8 cellular contexts compared by ENCODE assay signal in genomic region chr1:226407497-226408284, GRCh38. TPM values are rescaled to one million over a fixed set of nuclear protein-coding genes. Genes with fewer than 3 reads are reported as not detected.
DNase-seq lines count a peak whose midpoint lies in the region; ATAC-seq and TF ChIP-seq lines count a peak whose summit lies in the region.

Gene PARP1 (minus strand): TSS chr1:226408093. CDS start chr1:226407929, 164 bp downstream.

- H3K9ac ChIP-seq in smooth muscle cell (ENCODE audit: low read depth) = peak within 1 kb of the TSS; percentile 17

- ATAC-seq in GM18870 (IDR thresholded peaks at IDR 0.05; ENCODE audit: unreplicated experiment) (peak; percentile 65), HG03108 (IDR thresholded peaks at IDR 0.05; ENCODE audit: unreplicated experiment) (peak; percentile 65)

- H3K79me2 ChIP-seq in smooth muscle cell (ENCODE audit: low read depth) = peaks cover 28% of the 10 kb centered on the region

- no peaks in the 10 kb centered on the region for H3K36me3 ChIP-seq in smooth muscle cell (ENCODE audit: low read depth)

- H3K27ac ChIP-seq in VCaP (peak within 1 kb of the TSS; percentile 89), smooth muscle cell (ENCODE audit: low read depth) (no peak within 1 kb of the TSS)

- no peaks in the 10 kb centered on the region for H3K27me3 ChIP-seq in smooth muscle cell (ENCODE audit: low read depth)

- H4K20me1 ChIP-seq in smooth muscle cell (ENCODE audit: low read depth) = peaks cover 43% of the 10 kb centered on the region

- peak within 1 kb of the TSS; percentile 94 for H3K4me2 ChIP-seq in smooth muscle cell

- peak; percentile 95 for DNase-seq in AG08395 (ENCODE audit: low spot score)
- DNase-seq in NCI-H2196 treated with DMSO at 0.1 percent for 48 hours (lab: John Stamatoyannopoulos, UW; ENCODE audit: unreplicated experiment) = peak; percentile 76
- DNase-seq in T47D (ENCODE audit: low read depth in 1 of 2, low spot score in 1 of 2) = peak; percentile 93 to 97
- DNase-seq in iPS-NIHi11 (ENCODE audit: low spot score) = peak; percentile 95
- DNase-seq in smooth muscle cell (lab: John Stamatoyannopoulos, UW; ENCODE audit: unreplicated experiment) = peak; percentile 59

- TF ChIP-seq CTCF in VCaP (conservative IDR thresholded peaks at IDR 0.05) (peak; percentile 97), smooth muscle cell (IDR thresholded peaks at IDR 0.05; ENCODE audit: borderline replicate concordance, insufficient read depth, poor library complexity, severe bottlenecking) (peak; percentile 93)

- in situ Hi-C loops in T47D (cut with HindIII; ENCODE audit: low pct_unique_long_range_greater_than_20kb, low sequenced_read_pairs) = no loop called here

- no peaks in the 10 kb centered on the region for H3K9me3 ChIP-seq in smooth muscle cell (replicated peaks; ENCODE audit: low read depth)

- peak within 1 kb of the TSS; percentile 78 for H3K4me3 ChIP-seq in smooth muscle cell

- 1% methylated on average over 61 of the region's 90 CpGs for WGBS in smooth muscle cell (ENCODE audit: low lambda C conversion rate)

- peaks cover 13% of the 10 kb centered on the region for H3F3A ChIP-seq in smooth muscle cell (ENCODE audit: low read depth)

- H2AFZ ChIP-seq in smooth muscle cell (ENCODE audit: low read depth) = peak within 1 kb of the TSS; percentile 97

- H3K4me1 ChIP-seq in smooth muscle cell (ENCODE audit: low read depth) = peaks cover 29% of the 10 kb centered on the region

RNA-seq across cellular contexts. Expression of gene PARP1, which starts in this region (rescaled TPM):
- total RNA-seq in smooth muscle cell = 27.4 and 33.2 TPM in 2 replicates
- polyA plus RNA-seq in smooth muscle cell = 38.5 and 48.4 TPM in 2 replicates
